24 cellular contexts compared by ENCODE assay signal in the genomic region with DNA sequence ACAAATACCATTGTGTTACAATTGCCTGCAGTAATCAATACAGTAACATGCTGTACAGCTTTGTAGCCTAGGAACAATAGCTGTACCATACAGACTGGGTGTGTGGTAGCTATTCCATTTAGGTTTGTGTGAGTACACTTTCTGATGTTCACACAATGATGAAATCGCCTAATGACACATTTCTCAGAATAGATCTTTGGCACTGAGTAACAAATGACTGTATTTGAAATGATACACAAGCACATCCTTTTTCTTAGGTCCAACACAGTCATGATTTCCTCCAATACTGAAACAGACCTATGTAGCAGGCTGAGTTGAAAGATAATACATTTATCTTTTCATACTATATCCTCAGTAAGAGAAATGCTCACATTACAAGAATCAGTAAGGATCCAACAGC. TPM values are rescaled to one million over a fixed set of nuclear protein-coding genes. Genes with fewer than 3 reads are reported as not detected.
"Had no signal": no experiment of that assay in that cellular context is flagged by ENCODE, and none has a peak within 500 bp of the region (broad histone marks: within the 10 kb centered on the region; RNA-seq: fewer than 3 reads in every experiment).

No MANE protein-coding gene starts in this region.

- H3K27ac Mint-ChIP-seq: IgD-negative memory B cell had no signal

- H3K4me3 Mint-ChIP-seq: IgD-negative memory B cell had no signal

- H3K9me3 Mint-ChIP-seq: IgD-negative memory B cell had no signal

- H3K4me3 ChIP-seq: K562 had no signal

- H3K27ac ChIP-seq: KMS-11 had no signal

- ATAC-seq: K562, Panc1 had no signal

- H3K27me3 Mint-ChIP-seq: IgD-negative memory B cell had no signal

- H3K9ac ChIP-seq: KMS-11, SK-N-SH had no signal

- H3K9me3 ChIP-seq: SK-N-SH had no signal

- H3K36me3 Mint-ChIP-seq: IgD-negative memory B cell had no signal

- DNase-seq: Kasumi-1, MV-4-11, NCI-H1048, NCI-H1105, NCI-H1417, NCI-H1436 treated with DMSO at 0.1 percent for 48 hours, NCI-H1694, NCI-H187 treated with DMSO at 0.1 percent for 48 hours, NCI-H2029 treated with DMSO at 0.1 percent for 48 hours, NCI-H2171 treated with DMSO at 0.1 percent for 48 hours, NCI-H345, NCI-H510A, NCI-H524 treated with DMSO at 0.1 percent for 48 hours, NCI-H69, NCI-H774, Right ventricle myocardium superior, SK-N-SH, SW 1271 had no signal

RNA-seq across cellular contexts. Expression of gene KHDRBS2, which starts 13.9 kb away (rescaled TPM):
- total RNA-seq: K562, M059J, Right ventricle myocardium superior, RPMI7951 had no signal
